Comparison of ENCODE assay signal across 14 cellular contexts in the genomic region with DNA sequence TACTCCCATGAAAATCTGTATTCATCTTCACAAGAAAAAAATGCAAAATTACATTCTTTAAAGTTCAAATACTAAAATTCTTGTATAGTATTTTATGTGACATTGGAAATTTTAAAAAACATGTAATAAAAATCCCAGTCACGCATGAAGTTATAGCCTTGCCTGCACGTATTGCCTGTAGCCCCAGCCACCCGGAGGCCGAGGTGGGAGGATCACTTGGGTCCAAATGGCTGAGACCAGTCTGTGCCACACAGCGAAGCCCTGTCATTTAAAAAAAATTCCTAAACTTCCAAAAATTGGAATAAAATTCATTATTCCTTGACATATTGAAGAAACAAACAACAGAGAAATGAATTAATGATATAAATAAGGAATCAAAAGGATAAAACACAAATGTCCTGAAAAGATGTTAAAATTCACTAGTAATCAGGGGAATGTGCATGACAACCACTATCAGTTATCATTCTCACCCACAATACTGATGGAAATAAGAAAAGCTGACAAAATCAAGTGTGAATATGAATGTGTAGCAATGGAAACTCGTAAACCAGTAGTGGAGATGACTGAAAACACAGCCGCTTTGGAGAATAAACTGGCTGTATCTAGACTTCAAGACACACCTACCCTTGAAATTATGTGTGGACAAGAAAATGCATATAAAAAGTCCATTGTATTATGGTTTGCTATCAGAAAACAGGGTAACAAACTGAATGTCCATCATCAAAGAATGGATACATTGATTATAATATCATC. TPM values are rescaled to one million over a fixed set of nuclear protein-coding genes. Genes with fewer than 3 reads are reported as not detected.
DNase-seq lines count a peak whose midpoint lies in the region; ATAC-seq and TF ChIP-seq lines count a peak whose summit lies in the region.
"Had no signal": no experiment of that assay in that cellular context is flagged by ENCODE, and none has a peak within 500 bp of the region (broad histone marks: within the 10 kb centered on the region; RNA-seq: fewer than 3 reads in every experiment).

No MANE protein-coding gene starts in this region.

- no peaks in the 10 kb centered on the region for H3K9me3 ChIP-seq in left ventricle myocardium inferior (replicated peaks)
- H3K9me3 ChIP-seq in left lung: no peaks in the 10 kb centered on the region
- no peaks in the 10 kb centered on the region for H3K9me3 ChIP-seq in upper lobe of left lung
- H3K9me3 ChIP-seq: prostate gland, tibial nerve had no signal

- intact Hi-C loops in left ventricle myocardium inferior (cut with micrococcal nuclease) (no loop called here), Right ventricle myocardium superior (cut with DNase I) (no loop called here), left lung (cut with DNase I) (no loop called here)

- POLR2A ChIA-PET in RWPE1 (lab: Yijun Ruan, JAX; ENCODE audit: low non-redundant PET): no interaction called here

- peaks cover 34% of the 10 kb centered on the region for H3K36me3 ChIP-seq in left ventricle myocardium inferior
- peaks cover 0 to 24% of the 10 kb centered on the region in 2 donors for H3K36me3 ChIP-seq in left lung
- peaks cover 0 to 15% (median 1%) of the 10 kb centered on the region in 4 donors for H3K36me3 ChIP-seq in upper lobe of left lung
- H3K36me3 ChIP-seq: prostate gland had no signal

- H3K27me3 ChIP-seq in left ventricle myocardium inferior (ENCODE audit: low read depth): no peaks in the 10 kb centered on the region
- H3K27me3 ChIP-seq in left lung: no peaks in the 10 kb centered on the region
- no peaks in the 10 kb centered on the region for H3K27me3 ChIP-seq in upper lobe of left lung
- H3K27me3 ChIP-seq: tibial nerve had no signal

- peaks cover 73% of the 10 kb centered on the region for H3K4me1 ChIP-seq in left ventricle myocardium inferior
- H3K4me1 ChIP-seq in left lung: peaks cover 4 to 70% of the 10 kb centered on the region in 2 donors
- H3K4me1 ChIP-seq in upper lobe of left lung: peaks cover 31 to 51% (median 36%) of the 10 kb centered on the region in 4 donors
- H3K4me1 ChIP-seq: prostate gland had no signal

- H3K27ac Mint-ChIP-seq in T-helper 1 cell treated with Interleukin-12 subunit alpha and Interleukin-12 subunit beta and Interleukin-4 antibody, amounts not matched to agents 30 μg/mL and 1 μg/mL, for 36 hours: peak overlapping the region; percentile 89
- H3K27ac Mint-ChIP-seq: endodermal cell had no signal

- no peaks in the 10 kb centered on the region for H3K9me3 Mint-ChIP-seq in T-helper 1 cell treated with Interleukin-12 subunit alpha and Interleukin-12 subunit beta and Interleukin-4 antibody, amounts not matched to agents 30 μg/mL and 1 μg/mL, for 36 hours

- TF ChIP-seq EP300 in upper lobe of left lung (IDR thresholded peaks at IDR 0.05): no peak

- H3K27me3 Mint-ChIP-seq in T-helper 1 cell treated with Interleukin-12 subunit alpha and Interleukin-12 subunit beta and Interleukin-4 antibody, amounts not matched to agents 30 μg/mL and 1 μg/mL, for 36 hours (ENCODE audit: low read depth): no peaks in the 10 kb centered on the region

- no peak for TF ChIP-seq CTCF in left ventricle myocardium inferior (IDR thresholded peaks at IDR 0.05; ENCODE audit: borderline replicate concordance)
- no peak for TF ChIP-seq CTCF in left lung (IDR thresholded peaks at IDR 0.05)
- TF ChIP-seq CTCF in upper lobe of left lung (IDR thresholded peaks at IDR 0.05): no peak
- TF ChIP-seq CTCF in RWPE1 (conservative IDR thresholded peaks at IDR 0.05; ENCODE audit: low read depth): no peak

- 81 to 83% methylated on average over 7 of the region's 7 CpGs for WGBS in upper lobe of left lung, 2 donors

- CTCF ChIA-PET in RWPE1 (lab: Yijun Ruan, JAX): no interaction called here

- ATAC-seq in Right ventricle myocardium superior (ENCODE audit: poor library complexity) (no peak), left lung (no peak), upper lobe of left lung (ENCODE audit: low FRiP score in 2 of 2) (no peak), GM19467 (IDR thresholded peaks at IDR 0.05; ENCODE audit: unreplicated experiment) (no peak)

- H3K27ac ChIP-seq in left ventricle myocardium inferior (replicated peaks) (peak overlapping the region; percentile 85), left lung (peak overlapping the region; percentile 86 to 97), upper lobe of left lung (peak overlapping the region; percentile 74 to 90 (median 86)), RWPE1 (no peak overlapping the region)
- H3K27ac ChIP-seq: prostate gland, VCaP had no signal

- TF ChIP-seq POLR2A in upper lobe of left lung (IDR thresholded peaks at IDR 0.05): no peak

- H3K4me3 Mint-ChIP-seq in T-helper 1 cell treated with Interleukin-12 subunit alpha and Interleukin-12 subunit beta and Interleukin-4 antibody, amounts not matched to agents 30 μg/mL and 1 μg/mL, for 36 hours: peak overlapping the region; percentile 91
- H3K4me3 Mint-ChIP-seq: endodermal cell had no signal

- H3K36me3 Mint-ChIP-seq in T-helper 1 cell treated with Interleukin-12 subunit alpha and Interleukin-12 subunit beta and Interleukin-4 antibody, amounts not matched to agents 30 μg/mL and 1 μg/mL, for 36 hours (ENCODE audit: low read depth): peaks cover 44% of the 10 kb centered on the region

- no peak for DNase-seq in left ventricle myocardium inferior
- DNase-seq in Right ventricle myocardium superior: no peak
- DNase-seq in left lung: no peak
- no peak for DNase-seq in upper lobe of left lung
- DNase-seq in cerebellar cortex (ENCODE audit: low spot score): no peak
- no peak for DNase-seq in RWPE1 (ENCODE audit: low spot score)
- DNase-seq: endodermal cell, hippocampal formation, NCI-H446 had no signal

- H3K4me3 ChIP-seq in left ventricle myocardium inferior (peak overlapping the region; percentile 62), left lung (peak overlapping the region; percentile 16 to 50), upper lobe of left lung (peak overlapping the region; percentile 7 to 54 (median 39))
- H3K4me3 ChIP-seq: prostate gland had no signal

- peaks cover 63% of the 10 kb centered on the region for H3K4me1 Mint-ChIP-seq in T-helper 1 cell treated with Interleukin-12 subunit alpha and Interleukin-12 subunit beta and Interleukin-4 antibody, amounts not matched to agents 30 μg/mL and 1 μg/mL, for 36 hours (ENCODE audit: low read depth)

RNA-seq across cellular contexts. Expression of a gene that starts 7.5 kb away (rescaled TPM):
- 33.3 TPM for total RNA-seq in left ventricle myocardium inferior
- total RNA-seq in Right ventricle myocardium superior: 27.1 TPM
- total RNA-seq in left lung: 10 to 100 TPM; 51.3 to 92.3 TPM
- 100 to 1,000 TPM in 1 of 6 donors, 10 to 100 TPM in 5; 35.1 to 138 (median 77.8) TPM for total RNA-seq in upper lobe of left lung

RNA-seq across cellular contexts. Expression of a gene that starts 21.6 kb away (rescaled TPM):
- total RNA-seq in left ventricle myocardium inferior (0.55 TPM), Right ventricle myocardium superior (0.51 TPM), left lung (1 to 10 TPM; 1.3 to 1.9 TPM), upper lobe of left lung (1 to 10 TPM; 1.0 to 4.5 (median 1.2) TPM)
